In genomic region chr1:156502396-156502748, GRCh38 we compare ENCODE assay signal across 8 cellular contexts. TPM values are rescaled to one million over a fixed set of nuclear protein-coding genes. Genes with fewer than 3 reads are reported as not detected.
A peak's percentile ranks its signal among the peaks of the same experiment; 100 is the strongest.
DNase-seq lines count a peak whose midpoint lies in the region; ATAC-seq, FAIRE-seq and TF ChIP-seq lines count a peak whose summit lies in the region.

No MANE protein-coding gene starts in this region.

- H3K4me1 ChIP-seq in cardiac muscle cell (ENCODE audit: low read depth) (peaks cover 50% of the 10 kb centered on the region), K562 (replicated peaks in 1 of 2; ENCODE audit: control insufficient read depth in 2 of 2, insufficient read depth in 2 of 2, low read length in 2 of 2) (peaks cover 65 to 68% of the 10 kb centered on the region in 2 experiments), mucosa of rectum (ENCODE audit: control insufficient read depth in 2 of 2, insufficient read depth in 2 of 2, low read length in 2 of 2) (peaks cover 56 to 61% of the 10 kb centered on the region in 2 donors), urinary bladder (ENCODE audit: insufficient read depth) (no peaks in the 10 kb centered on the region)

- TF ChIP-seq RAD21 in K562 (CRISPR knock-in tag; conservative IDR thresholded peaks at IDR 0.05 in 1 of 2, IDR thresholded peaks at IDR 0.05 in 1 of 2): no peak

- 0% methylated on average over 1 of the region's 1 CpG for WGBS in K562 (ENCODE audit: insufficient coverage, low coverage, missing lambda C conversion rate)
- 7% methylated on average over 1 of the region's 1 CpG for WGBS in urinary bladder

- BruUV-seq in K562 (replicated peaks; lab: Mats Ljungman, UMichigan): no TSS peak

- H3K9ac ChIP-seq in K562 (ENCODE audit: insufficient read depth in 1 of 2, low read depth in 2 of 2, low read length in 2 of 2) (peak overlapping the region; percentile 56 to 81; a peak in 3 of 4 replicates), mucosa of rectum (ENCODE audit: low read depth in 1 of 2, low read length in 2 of 2) (peak overlapping the region; percentile 90 to 97)

- no peak for TF ChIP-seq POLR2A in K562 (conservative IDR thresholded peaks at IDR 0.05)

- ATAC-seq in left ventricle myocardium superior: no peak
- ATAC-seq in K562: no peak
- ATAC-seq in GM18511 (IDR thresholded peaks at IDR 0.05; ENCODE audit: unreplicated experiment): no peak
- no peak for ATAC-seq in GM18502 (IDR thresholded peaks at IDR 0.05; ENCODE audit: poor library complexity, unreplicated experiment)

- H3K4me3 ChIP-seq in cardiac muscle cell: no peak overlapping the region
- no peak overlapping the region for H3K4me3 ChIP-seq in K562
- H3K4me3 ChIP-seq in mucosa of rectum (ENCODE audit: low read length in 2 of 2): peak overlapping the region in 1 of 2 donors; percentile 77
- H3K4me3 ChIP-seq in urinary bladder (ENCODE audit: low read depth, low read length): no peak overlapping the region

- H4K20me1 ChIP-seq in K562 (replicated peaks; ENCODE audit: control insufficient read depth, insufficient read depth, low read length): peaks cover 16% of the 10 kb centered on the region

- H3K27me3 ChIP-seq in cardiac muscle cell: no peaks in the 10 kb centered on the region
- no peaks in the 10 kb centered on the region; a peak in 1 of 5 replicates for H3K27me3 ChIP-seq in K562 (ENCODE audit: control insufficient read depth in 2 of 2, insufficient read depth in 2 of 2, low read length in 2 of 2)
- H3K27me3 ChIP-seq in mucosa of rectum (ENCODE audit: control insufficient read depth in 2 of 2, insufficient read depth in 2 of 2, low read length in 2 of 2): no peaks in the 10 kb centered on the region

- H3K79me2 ChIP-seq in K562 (ENCODE audit: control insufficient read depth, insufficient read depth, low read length): peaks cover 32% of the 10 kb centered on the region

- peak overlapping the region; percentile 99 for H3K27ac ChIP-seq in cardiac muscle cell
- H3K27ac ChIP-seq in K562 (ENCODE audit: extremely low read depth, low read depth, low read length): peak overlapping the region; percentile 97
- H3K27ac ChIP-seq in mucosa of rectum (ENCODE audit: low read depth in 2 of 2, low read length in 2 of 2): peak overlapping the region; percentile 100
- peak overlapping the region; percentile 100 for H3K27ac ChIP-seq in urinary bladder (ENCODE audit: low read depth)

- peak overlapping the region; percentile 99 for H2AFZ ChIP-seq in K562 (ENCODE audit: low read depth, low read length)

- H3K9me1 ChIP-seq in K562 (ENCODE audit: control insufficient read depth, insufficient read depth, low read length): peaks cover 7% of the 10 kb centered on the region

- in situ Hi-C loops in K562 (cut with MboI): no loop called here

- no peak for TF ChIP-seq EP300 in K562 (IDR thresholded peaks at IDR 0.05; ENCODE audit: low read length)

- peak; percentile 72 for FAIRE-seq in K562 (lab: Jason Lieb, UNC)

- peak overlapping the region; percentile 78 for H3K4me2 ChIP-seq in K562 (ENCODE audit: insufficient read depth, low read length)

- CTCF ChIA-PET in K562 (lab: Yijun Ruan, JAX; ENCODE audit: low intra/inter-chr PET ratio): no interaction called here

- H3K36me3 ChIP-seq in cardiac muscle cell (no peaks in the 10 kb centered on the region), K562 (ENCODE audit: control insufficient read depth, insufficient read depth, low read length) (no peaks in the 10 kb centered on the region; the same call in 2 of the 3 replicates), mucosa of rectum (ENCODE audit: control insufficient read depth in 2 of 2, insufficient read depth in 2 of 2, low read length in 2 of 2) (no peaks in the 10 kb centered on the region), urinary bladder (ENCODE audit: insufficient read depth) (no peaks in the 10 kb centered on the region)

- H3K9me3 ChIP-seq in cardiac muscle cell (ENCODE audit: low read depth) (no peaks in the 10 kb centered on the region), K562 (replicated peaks; ENCODE audit: control insufficient read depth, insufficient read depth, low read depth, low read length) (no peaks in the 10 kb centered on the region), mucosa of rectum (ENCODE audit: control insufficient read depth in 2 of 2, low read length in 2 of 2) (no peaks in the 10 kb centered on the region)

- POLR2A ChIA-PET in K562 (lab: Yijun Ruan, JAX): interaction anchor here (0.6 to 6.6 kb wide), 5 partner anchors 11 to 50 kb away, joined by 3 to 62 read pairs (median 6); no protein-coding TSS in a partner anchor

- intact Hi-C loops in left ventricle myocardium superior (cut with micrococcal nuclease) (no loop called here), K562 (cut with micrococcal nuclease) (loop anchor here (5.0 kb wide), 1 partner anchor 165 kb away; the partner anchor contains the start of genes CCT3 and TSACC)

- TF ChIP-seq CTCF in cardiac muscle cell (IDR thresholded peaks at IDR 0.05; ENCODE audit: low read depth, low read length): no peak
- TF ChIP-seq CTCF in K562 (IDR thresholded peaks at IDR 0.05 in 2 of 3, conservative IDR thresholded peaks at IDR 0.05 in 1 of 3; ENCODE audit: insufficient read depth in 2 of 3, low read depth in 1 of 3, low read length in 3 of 3): no peak

- no peak for DNase-seq in cardiac muscle cell (ENCODE audit: low read depth in 1 of 2, low spot score in 1 of 2)
- no peak for DNase-seq in left ventricle myocardium superior
- peak in 1 of 4 experiments; percentile 42 for DNase-seq in K562 (ENCODE audit: extremely low read depth in 1 of 4, low spot score in 3 of 4)
- DNase-seq in DMS 273 (lab: John Stamatoyannopoulos, UW; ENCODE audit: unreplicated experiment): no peak

TF ChIP-seq in K562, 482 proteins besides CTCF, POLR2A, EP300 and RAD21 (continues in another document):
- TF ChIP-seq SP1 (CRISPR knock-in tag; IDR thresholded peaks at IDR 0.05): 0 out of 2 replicates have a peak, but pooled peaks have one; percentile 34
- TF ChIP-seq ZBTB33 (CRISPR knock-in tag; IDR thresholded peaks at IDR 0.05): peak; percentile 1; the same call in 1 of the 2 replicates
- 0 out of 2 replicates have a peak, but pooled peaks have one; percentile 48 for TF ChIP-seq ZFP91 (CRISPR knock-in tag; IDR thresholded peaks at IDR 0.05)
- TF ChIP-seq L3MBTL2 (IDR thresholded peaks at IDR 0.05): no peak
- TF ChIP-seq ZNF175 (CRISPR knock-in tag; IDR thresholded peaks at IDR 0.05; ENCODE audit: low read depth): peak; percentile 33

RNA-seq across cellular contexts. Expression of gene MEF2D, which starts 1.8 kb away (rescaled TPM):
- total RNA-seq in cardiac muscle cell: 35.9 and 64.6 TPM in 2 replicates
- polyA plus RNA-seq in cardiac muscle cell: 35.1 and 52.1 TPM in 2 replicates
- total RNA-seq in left ventricle myocardium superior: 116 TPM
- total RNA-seq in K562 (2011; cell fraction: chromatin; rRNA removed; ENCODE audit: low replicate concordance): 11.7 and 23.2 TPM in 2 replicates
- total RNA-seq in K562 (2011; cell fraction: nucleolus; rRNA removed): 10.0 and 13.7 TPM in 2 replicates
- total RNA-seq in K562 (2011; cell fraction: nucleoplasm; rRNA removed): 14.1 and 18.8 TPM in 2 replicates
- total RNA-seq in K562 (2014; rRNA removed): 5.4 and 6.5 TPM in 2 replicates
- total RNA-seq in K562 (2014; rRNA removed; fragmentation: Illumina TruSeq; extraction: Trizol): 1.3 and 1.7 TPM in 2 replicates
- 2.6 and 2.7 TPM in 2 replicates for total RNA-seq in K562 (2015; rRNA removed; fragmentation: Illumina TruSeq; extraction: Trizol)
- total RNA-seq in K562 (2021): 13.8 and 19.5 TPM in 2 replicates
- 2.2 and 4.6 TPM in 2 replicates for polyA plus RNA-seq in K562 (2011; rRNA removed)
- polyA plus RNA-seq in K562 (2011; cell fraction: cytosol; rRNA removed): 3.8 and 6.0 TPM in 2 replicates
- polyA plus RNA-seq in K562 (2011; cell fraction: nucleus; rRNA removed): 8.5 and 14.0 TPM in 2 replicates
- 8.7 and 11.3 TPM in 2 replicates for polyA plus RNA-seq in K562 (2012)
- 5.0 and 8.2 TPM in 2 replicates for polyA plus RNA-seq in K562 (2014; fragmentation: Illumina TruSeq; extraction: Trizol)
- under 1 TPM; 0.10 TPM for polyA plus RNA-seq in K562 (2014; fragmentation: Nextera tagmentation; extraction: Ambion mirVana)
- 6.0 and 8.2 TPM in 2 replicates for polyA plus RNA-seq in K562 (2014; rRNA removed)
- 2.8 and 3.4 TPM in 2 replicates for polyA minus RNA-seq in K562 (2011; rRNA and poly(A)+ RNA removed)
- 3.1 and 5.6 TPM in 2 replicates for polyA minus RNA-seq in K562 (2011; cell fraction: cytosol; rRNA and poly(A)+ RNA removed)
- polyA minus RNA-seq in K562 (2011; cell fraction: nucleus; rRNA and poly(A)+ RNA removed): 4.6 and 7.7 TPM in 2 replicates
- total RNA-seq in urinary bladder: 10.0 TPM
- polyA plus RNA-seq in urinary bladder: 55.5 TPM
